Comparison of ENCODE assay signal across 8 cellular contexts in genomic region chr9:76181020-76181641, GRCh38.
A peak's percentile ranks its signal among the peaks of the same experiment; 100 is the strongest.
DNase-seq lines count a peak whose midpoint lies in the region; ATAC-seq and TF ChIP-seq lines count a peak whose summit lies in the region.

No MANE protein-coding gene starts in this region.

- H3K27ac ChIP-seq in PC-9, result peak overlapping the region; percentile 76
- peak overlapping the region; percentile 38 for H3K27ac ChIP-seq in fibroblast of lung (ENCODE audit: insufficient read depth, low read length)

- H2AFZ ChIP-seq in PC-9 (peak overlapping the region; percentile 37; the same call in 1 of the 2 replicates), fibroblast of lung (ENCODE audit: low read length) (no peak overlapping the region)

- peak overlapping the region; percentile 37; the same call in 1 of the 2 replicates for H3K4me3 ChIP-seq in PC-9
- no peak overlapping the region for H3K4me3 ChIP-seq in fibroblast of lung (replicated peaks in 1 of 4; ENCODE audit: control extremely low read depth in 1 of 4, insufficient read depth in 1 of 4, low read depth in 3 of 4, low read length in 4 of 4)
- no peak overlapping the region for H3K4me3 ChIP-seq in skeletal muscle satellite cell (ENCODE audit: low read length)

- H4K20me1 ChIP-seq in PC-9 (ENCODE audit: insufficient read depth) (no peaks in the 10 kb centered on the region), fibroblast of lung (ENCODE audit: control insufficient read depth, extremely low read depth, insufficient read depth, low read length) (no peaks in the 10 kb centered on the region)

- H3K79me2 ChIP-seq in PC-9 (ENCODE audit: low read depth), result no peaks in the 10 kb centered on the region
- no peaks in the 10 kb centered on the region for H3K79me2 ChIP-seq in fibroblast of lung (ENCODE audit: control insufficient read depth, insufficient read depth, low read length)

- H3K36me3 ChIP-seq in PC-9 (ENCODE audit: low read depth) (0 out of 2 replicates have a peak, but pooled peaks cover 11% of the 10 kb centered on the region), fibroblast of lung (ENCODE audit: control insufficient read depth, insufficient read depth, low read length) (no peaks in the 10 kb centered on the region), skeletal muscle satellite cell (ENCODE audit: insufficient read depth, low read length) (no peaks in the 10 kb centered on the region)

- peak; percentile 33 for DNase-seq in NK-92 treated with Interleukin-12 subunit alpha and Interleukin-12 subunit beta, amount 100 ng/mL, for 24 hours (lab: John Stamatoyannopoulos, UW)
- DNase-seq in NK-92 (lab: John Stamatoyannopoulos, UW; ENCODE audit: unreplicated experiment) (no peak), PC-9 (peak; percentile 62 to 99), fibroblast of lung (ENCODE audit: low read depth in 2 of 2) (peak; percentile 21 to 94), medulla oblongata (ENCODE audit: extremely low spot score) (no peak)
- DNase-seq in stimulated activated CD4-positive, alpha-beta T cell treated with anti-CD3 and anti-CD28 coated beads, Interleukin-4, amount 100 ng/mL, for 4 hours, result no peak

- H3K9me2 ChIP-seq in PC-9 (ENCODE audit: insufficient read depth), result no peaks in the 10 kb centered on the region

- no peak for TF ChIP-seq CTCF in PC-9 (conservative IDR thresholded peaks at IDR 0.05)
- no peak for TF ChIP-seq CTCF in fibroblast of lung (conservative IDR thresholded peaks at IDR 0.05 in 1 of 2, IDR thresholded peaks at IDR 0.05 in 1 of 2; ENCODE audit: low read depth in 1 of 2, low read length in 2 of 2)

- POLR2A ChIA-PET in PC-9 (lab: Charles Lee; ENCODE audit: unreplicated experiment), result interaction anchor here (0.6 to 0.7 kb wide), 4 partner anchors 27 to 1859 kb away, joined by 3 to 7 read pairs (median 5); no protein-coding TSS in a partner anchor

- H3F3A ChIP-seq in PC-9 (ENCODE audit: insufficient read depth, low read depth), result peaks cover 26% of the 10 kb centered on the region

- BruUV-seq in PC-9 (replicated peaks; lab: Mats Ljungman, UMichigan), result no TSS peak

- H3K9ac ChIP-seq in fibroblast of lung (ENCODE audit: insufficient read depth, low read length) (no peak overlapping the region), skeletal muscle satellite cell (ENCODE audit: low read depth, low read length) (no peak overlapping the region)

- CTCF ChIA-PET in PC-9 (lab: Charles Lee), result interaction anchor here (0.6 to 0.7 kb wide), 3 partner anchors 187 to 301 kb away, joined by 3 to 4 read pairs (median 3); no protein-coding TSS in a partner anchor

- no peaks in the 10 kb centered on the region for H3K27me3 ChIP-seq in PC-9 (ENCODE audit: insufficient read depth, low read depth)
- no peaks in the 10 kb centered on the region for H3K27me3 ChIP-seq in fibroblast of lung (ENCODE audit: control insufficient read depth, insufficient read depth, low read length)
- no peaks in the 10 kb centered on the region for H3K27me3 ChIP-seq in skeletal muscle satellite cell (ENCODE audit: control insufficient read depth, insufficient read depth, low read length)

- no peaks in the 10 kb centered on the region for H3K9me3 ChIP-seq in PC-9 (ENCODE audit: insufficient read depth, low read depth)
- no peaks in the 10 kb centered on the region for H3K9me3 ChIP-seq in fibroblast of lung (ENCODE audit: control insufficient read depth, insufficient read depth, low read depth, low read length)
- no peaks in the 10 kb centered on the region for H3K9me3 ChIP-seq in skeletal muscle satellite cell (replicated peaks; ENCODE audit: low read length)

- intact Hi-C loops in PC-9 (cut with micrococcal nuclease; ENCODE audit: unreplicated experiment), result loop anchor here (1.0 to 10.0 kb wide), 5 partner anchors 35 to 290 kb away; partner anchors contain the start of gene PCSK5

- H3K4me1 ChIP-seq in PC-9 (replicated peaks; ENCODE audit: insufficient read depth), result peaks cover 22% of the 10 kb centered on the region
- peaks cover 2% of the 10 kb centered on the region for H3K4me1 ChIP-seq in fibroblast of lung (ENCODE audit: control insufficient read depth, extremely low read depth, insufficient read depth, low read length)
- peaks cover 15% of the 10 kb centered on the region for H3K4me1 ChIP-seq in skeletal muscle satellite cell (ENCODE audit: control insufficient read depth, insufficient read depth, low read length)

- H3K4me2 ChIP-seq in PC-9 (peak overlapping the region; percentile 66), fibroblast of lung (ENCODE audit: extremely low read depth, insufficient read depth, low read length) (no peak overlapping the region), skeletal muscle satellite cell (ENCODE audit: low read length) (peak overlapping the region; percentile 1)

- no peak for ATAC-seq in HG02970 (IDR thresholded peaks at IDR 0.05; ENCODE audit: low FRiP score, unreplicated experiment)

Comparison
In these comparisons a context has a peak if more than half of its experiments do, and no peak if none do; other contexts are left out.
1. DNase-seq: peak in NK-92 treated with Interleukin-12 subunit alpha and Interleukin-12 subunit beta, amount 100 ng/mL, for 24 hours (single experiment), PC-9 (2 of 2) and fibroblast of lung (2 of 2); none in NK-92 (single experiment), stimulated activated CD4-positive, alpha-beta T cell treated with anti-CD3 and anti-CD28 coated beads, Interleukin-4, amount 100 ng/mL, for 4 hours (0 of 2) and medulla oblongata (single experiment).